In genomic region chr12:1776139-1776975, GRCh38 we compare ENCODE assay signal across 9 cellular contexts. TPM values are rescaled to one million over a fixed set of nuclear protein-coding genes. Genes with fewer than 3 reads are reported as not detected.
DNase-seq lines count a peak whose midpoint lies in the region; ATAC-seq, FAIRE-seq and TF ChIP-seq lines count a peak whose summit lies in the region.
"Had no signal": no experiment of that assay in that cellular context is flagged by ENCODE, and none has a peak within 500 bp of the region (broad histone marks: within the 10 kb centered on the region; RNA-seq: fewer than 3 reads in every experiment).

No MANE protein-coding gene starts in this region.

- intact Hi-C loops in kidney (cut with DNase I): no loop called here

- H3K27me3 ChIP-seq in NT2/D1 (ENCODE audit: insufficient read depth, insufficient read length): no peaks in the 10 kb centered on the region

- no peaks in the 10 kb centered on the region for H3K9me3 ChIP-seq in NT2/D1 (ENCODE audit: insufficient read depth, low read length)
- no peaks in the 10 kb centered on the region for H3K9me3 ChIP-seq in kidney (ENCODE audit: control insufficient read depth in 1 of 2, low read length in 2 of 2)

- no peak for FAIRE-seq in kidney (lab: Jason Lieb, UNC)

- H3K9ac ChIP-seq in NT2/D1 (ENCODE audit: insufficient read length, low read depth): no peak overlapping the region
- H3K9ac ChIP-seq in kidney (ENCODE audit: low read length in 2 of 2): no peak overlapping the region

- H3K4me1 ChIP-seq in NT2/D1 (ENCODE audit: insufficient read depth, insufficient read length) (peaks cover 3% of the 10 kb centered on the region), kidney (ENCODE audit: control insufficient read depth in 1 of 2, insufficient read depth in 1 of 2, low read depth in 1 of 2, low read length in 2 of 2) (peaks cover 0 to 2% of the 10 kb centered on the region in 2 donors)

- H3K4me3 ChIP-seq in NT2/D1 (ENCODE audit: insufficient read length, low read depth) (no peak overlapping the region), kidney (ENCODE audit: low read length in 2 of 2) (no peak overlapping the region)

- H3K36me3 ChIP-seq in NT2/D1 (ENCODE audit: insufficient read depth, insufficient read length, low read length) (peaks cover 66% of the 10 kb centered on the region), kidney (ENCODE audit: control insufficient read depth in 1 of 2, insufficient read depth in 2 of 2, low read length in 2 of 2) (peaks cover 0 to 3% of the 10 kb centered on the region in 2 donors)

- ATAC-seq in GM18909 (IDR thresholded peaks at IDR 0.05; ENCODE audit: poor library complexity, unreplicated experiment): no peak

- TF ChIP-seq CTCF in kidney (IDR thresholded peaks at IDR 0.05; ENCODE audit: borderline replicate concordance, extremely low read depth, insufficient read depth): no peak

- DNase-seq in H4 (ENCODE audit: low spot score): peak; percentile 7
- peak; percentile 57 for DNase-seq in NT2/D1 (ENCODE audit: low read depth, low spot score)
- DNase-seq in epithelial cell of prostate (ENCODE audit: low read depth, low spot score): peak; percentile 53
- DNase-seq in retina: peak; percentile 56
- no peak for DNase-seq in DMS53 treated with DMSO at 0.1 percent for 48 hours (lab: John Stamatoyannopoulos, UW; ENCODE audit: unreplicated experiment)
- DNase-seq in kidney: no peak
- DNase-seq: anterior cingulate cortex, T-helper 2 cell had no signal

- peak overlapping the region; percentile 44 for H3K27ac ChIP-seq in epithelial cell of prostate
- H3K27ac ChIP-seq in kidney (ENCODE audit: low read depth in 2 of 2, low read length in 2 of 2): no peak overlapping the region

RNA-seq across cellular contexts. Expression of gene LRTM2, which starts 44.0 kb away (rescaled TPM):
- not detected in 2 replicates for total RNA-seq in H4 (2014; rRNA removed; shearing (Covaris generic))
- total RNA-seq in kidney: not detected
- polyA plus RNA-seq in kidney (ENCODE audit: insufficient read depth, low read depth, low replicate concordance): not detected

Comparison
In these comparisons a context has a peak if more than half of its experiments do, and no peak if none do; other contexts are left out.
1. DNase-seq: peak in H4 (single experiment), NT2/D1 (single experiment), epithelial cell of prostate (single experiment) and retina (single experiment); none in DMS53 treated with DMSO at 0.1 percent for 48 hours (single experiment) and kidney (single experiment).